In the genomic region with DNA sequence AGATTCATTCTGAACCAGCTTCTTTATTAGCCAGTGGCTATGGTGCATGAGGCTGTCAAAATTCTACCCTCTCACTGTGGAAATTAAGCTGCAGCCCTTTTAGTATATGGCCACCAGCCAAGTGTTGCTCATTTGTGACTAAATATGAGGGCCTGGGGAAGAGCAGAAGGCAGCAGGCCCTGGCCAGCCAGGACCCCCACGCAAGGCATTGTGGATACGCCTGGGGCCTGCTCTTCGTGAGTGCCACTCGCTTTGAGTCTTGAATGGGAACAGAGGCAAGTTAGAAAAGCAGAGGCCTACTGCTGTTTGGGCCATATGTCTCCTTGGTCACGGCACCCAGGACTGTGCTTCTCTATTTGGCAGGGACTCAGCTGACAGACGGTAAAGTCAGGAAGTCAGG, we compare ENCODE assay signal across 15 cellular contexts. TPM values are rescaled to one million over a fixed set of nuclear protein-coding genes. Genes with fewer than 3 reads are reported as not detected.
A peak's percentile ranks its signal among the peaks of the same experiment; 100 is the strongest.
DNase-seq lines count a peak whose midpoint lies in the region; ATAC-seq, FAIRE-seq and TF ChIP-seq lines count a peak whose summit lies in the region.
"Had no signal": no experiment of that assay in that cellular context is flagged by ENCODE, and none has a peak within 500 bp of the region (broad histone marks: within the 10 kb centered on the region; RNA-seq: fewer than 3 reads in every experiment).

No MANE protein-coding gene starts in this region.

- H3K4me3 Mint-ChIP-seq in chondrocyte (ENCODE audit: unreplicated experiment), result no peak overlapping the region
- H3K4me3 Mint-ChIP-seq: activated naive CD4-positive, alpha-beta T cell treated with anti-CD3 and anti-CD28 coated beads, Interleukin-2, amount 50 U/mL, for 24 hours; stimulated activated naive B cell treated with anti-CD40 and anti-IgM and Interleukin-4, amounts not matched to agents 10 μg/mL and 1 μg/mL and 100 μg/mL, for 72 hours; WTC11 had no signal

- H3K27me3 Mint-ChIP-seq in chondrocyte (ENCODE audit: low read depth), result no peaks in the 10 kb centered on the region
- H3K27me3 Mint-ChIP-seq: activated naive CD4-positive, alpha-beta T cell treated with anti-CD3 and anti-CD28 coated beads, Interleukin-2, amount 50 U/mL, for 24 hours had no signal

- H3K36me3 Mint-ChIP-seq in chondrocyte (ENCODE audit: low read depth), result no peaks in the 10 kb centered on the region
- H3K36me3 Mint-ChIP-seq: activated naive CD4-positive, alpha-beta T cell treated with anti-CD3 and anti-CD28 coated beads, Interleukin-2, amount 50 U/mL, for 24 hours; stimulated activated naive B cell treated with anti-CD40 and anti-IgM and Interleukin-4, amounts not matched to agents 10 μg/mL and 1 μg/mL and 100 μg/mL, for 72 hours; WTC11 had no signal

- no peaks in the 10 kb centered on the region for H4K20me1 ChIP-seq in SK-N-SH (ENCODE audit: insufficient read depth)
- H4K20me1 ChIP-seq in OCI-LY7 (ENCODE audit: insufficient read depth, low read length), result no peaks in the 10 kb centered on the region

- CTCF ChIA-PET in SK-N-SH (lab: Yijun Ruan, JAX) (interaction anchor here (0.9 to 15.8 kb wide), 7 partner anchors 10 to 118 kb away, joined by 3 to 257 read pairs (median 4); no protein-coding TSS in a partner anchor), OCI-LY7 (lab: Charles Lee; ENCODE audit: unreplicated experiment) (no interaction called here)

- DNase-seq in SK-N-SH, result peak; percentile 66
- peak; percentile 61 for DNase-seq in sigmoid colon
- no peak for DNase-seq in HTR-8/SVneo (ENCODE audit: insufficient read length, low spot score)
- DNase-seq in chondrocyte (ENCODE audit: low spot score), result no peak
- no peak for DNase-seq in OCI-LY7 (ENCODE audit: low spot score)
- no peak for DNase-seq in AG20443 (ENCODE audit: low spot score)
- DNase-seq: NCI-H1105; stimulated activated naive B cell treated with anti-CD40 and anti-IgM and Interleukin-4, amounts not matched to agents 10 μg/mL and 1 μg/mL and 100 μg/mL, for 72 hours had no signal

- no peak for TF ChIP-seq CTCF in SK-N-SH (IDR thresholded peaks at IDR 0.05)
- TF ChIP-seq CTCF in gastroesophageal sphincter (IDR thresholded peaks at IDR 0.05), result no peak
- no peak for TF ChIP-seq CTCF in sigmoid colon (IDR thresholded peaks at IDR 0.05)
- TF ChIP-seq CTCF in chondrocyte (IDR thresholded peaks at IDR 0.05), result no peak
- no peak for TF ChIP-seq CTCF in OCI-LY7 (conservative IDR thresholded peaks at IDR 0.05; ENCODE audit: low read length)

- H3K4me2 ChIP-seq in SK-N-SH (no peak overlapping the region), OCI-LY7 (ENCODE audit: low read length) (no peak overlapping the region)

- peak; percentile 19; the same call in 1 of the 2 replicates for TF ChIP-seq RAD21 in SK-N-SH (IDR thresholded peaks at IDR 0.05; ENCODE audit: low read length)

- BruUV-seq in OCI-LY7 (replicated peaks; lab: Mats Ljungman, UMichigan), result no TSS peak

- no peak overlapping the region for H3K27ac Mint-ChIP-seq in chondrocyte (ENCODE audit: unreplicated experiment)
- H3K27ac Mint-ChIP-seq: activated naive CD4-positive, alpha-beta T cell treated with anti-CD3 and anti-CD28 coated beads, Interleukin-2, amount 50 U/mL, for 24 hours; stimulated activated naive B cell treated with anti-CD40 and anti-IgM and Interleukin-4, amounts not matched to agents 10 μg/mL and 1 μg/mL and 100 μg/mL, for 72 hours; WTC11 had no signal

- H3K27ac ChIP-seq in SK-N-SH (ENCODE audit: low read depth in 2 of 2, low read length in 1 of 2) (peak overlapping the region in 1 of 2 experiments; percentile 97; a peak in 2 of 4 replicates), gastroesophageal sphincter (peak overlapping the region; percentile 74 to 94 (median 80)), sigmoid colon (peak overlapping the region; percentile 67 to 78 (median 76)), OCI-LY7 (ENCODE audit: low read depth, low read length, poor library complexity, severe bottlenecking) (no peak overlapping the region)

- no peaks in the 10 kb centered on the region for H3K9me3 ChIP-seq in SK-N-SH
- no peaks in the 10 kb centered on the region for H3K9me3 ChIP-seq in gastroesophageal sphincter
- no peaks in the 10 kb centered on the region for H3K9me3 ChIP-seq in sigmoid colon
- no peaks in the 10 kb centered on the region for H3K9me3 ChIP-seq in OCI-LY7 (ENCODE audit: low read length)
- H3K9me3 ChIP-seq: Peyer's patch had no signal

- no peaks in the 10 kb centered on the region for H3K9me3 Mint-ChIP-seq in chondrocyte (ENCODE audit: low read depth)
- H3K9me3 Mint-ChIP-seq: activated naive CD4-positive, alpha-beta T cell treated with anti-CD3 and anti-CD28 coated beads, Interleukin-2, amount 50 U/mL, for 24 hours; stimulated activated naive B cell treated with anti-CD40 and anti-IgM and Interleukin-4, amounts not matched to agents 10 μg/mL and 1 μg/mL and 100 μg/mL, for 72 hours; WTC11 had no signal

- 69% methylated on average over 6 of the region's 6 CpGs for WGBS in SK-N-SH (ENCODE audit: low lambda C conversion rate)
- 0% methylated on average over 1 of the region's 6 CpGs for WGBS in gastroesophageal sphincter (ENCODE audit: low coverage in 1 of 2), 2 donors
- 77 to 82% methylated on average over 6 of the region's 6 CpGs for WGBS in sigmoid colon, 2 donors

- H2AFZ ChIP-seq in SK-N-SH (ENCODE audit: low read depth), result no peak overlapping the region
- H2AFZ ChIP-seq in OCI-LY7 (ENCODE audit: low read length), result no peak overlapping the region

- H3K36me3 ChIP-seq in SK-N-SH (replicated peaks in 1 of 2; ENCODE audit: control insufficient read depth in 1 of 2, insufficient read depth in 2 of 2, low read length in 1 of 2) (no peaks in the 10 kb centered on the region), gastroesophageal sphincter (no peaks in the 10 kb centered on the region), sigmoid colon (no peaks in the 10 kb centered on the region), OCI-LY7 (ENCODE audit: insufficient read depth, low read length) (no peaks in the 10 kb centered on the region)
- H3K36me3 ChIP-seq: Peyer's patch had no signal

- peak; percentile 10 for ATAC-seq in GM21723 (IDR thresholded peaks at IDR 0.05; ENCODE audit: unreplicated experiment)
- ATAC-seq in gastroesophageal sphincter, result no peak
- ATAC-seq: WTC11 had no signal

- TF ChIP-seq EP300 in SK-N-SH (IDR thresholded peaks at IDR 0.05; ENCODE audit: borderline replicate concordance in 1 of 2, low read depth in 1 of 2, low read length in 1 of 2) (peak in 1 of 2 experiments; percentile 88; a peak in 2 of 4 replicates), gastroesophageal sphincter (IDR thresholded peaks at IDR 0.05) (no peak), sigmoid colon (IDR thresholded peaks at IDR 0.05) (no peak)

- H3K4me1 ChIP-seq in SK-N-SH (ENCODE audit: control insufficient read depth in 1 of 2, insufficient read depth in 2 of 2, low read depth in 1 of 2, low read length in 1 of 2) (peaks cover 5 to 62% of the 10 kb centered on the region in 2 experiments; a peak in 3 of 4 replicates), gastroesophageal sphincter (peaks cover 10 to 55% (median 18%) of the 10 kb centered on the region in 3 donors), sigmoid colon (peaks cover 0 to 49% (median 34%) of the 10 kb centered on the region in 4 donors), OCI-LY7 (ENCODE audit: insufficient read depth, low read length, poor library complexity, severe bottlenecking) (no peaks in the 10 kb centered on the region)

- POLR2A ChIA-PET in SK-N-SH (lab: Yijun Ruan, JAX), result interaction anchor here (0.6 to 2.9 kb wide), 6 partner anchors 11 to 80 kb away, joined by 3 to 10 read pairs (median 4); a partner anchor contains a TSS
- POLR2A ChIA-PET in OCI-LY7 (lab: Charles Lee), result no interaction called here

- H3K9ac ChIP-seq in SK-N-SH, result no peak overlapping the region

- peaks cover 42% of the 10 kb centered on the region for H3K4me1 Mint-ChIP-seq in chondrocyte (ENCODE audit: low read depth)

- TF ChIP-seq POLR2A in gastroesophageal sphincter (IDR thresholded peaks at IDR 0.05), result no peak
- no peak for TF ChIP-seq POLR2A in sigmoid colon (IDR thresholded peaks at IDR 0.05)

- H3F3A ChIP-seq in SK-N-SH (replicated peaks; ENCODE audit: insufficient read depth), result no peaks in the 10 kb centered on the region

- H3K27me3 ChIP-seq in SK-N-SH (ENCODE audit: insufficient read depth), result no peaks in the 10 kb centered on the region; the same call in 1 of the 2 replicates
- H3K27me3 ChIP-seq in gastroesophageal sphincter, result no peaks in the 10 kb centered on the region
- no peaks in the 10 kb centered on the region for H3K27me3 ChIP-seq in sigmoid colon
- H3K27me3 ChIP-seq: Peyer's patch had no signal

- FAIRE-seq in HTR-8/SVneo (lab: Jason Lieb, UNC), result no peak
- FAIRE-seq: H54, small intestine had no signal

- intact Hi-C loops in sigmoid colon (cut with DNase I) (loop anchor here (5.0 kb wide), 1 partner anchor 53 kb away; no protein-coding TSS in a partner anchor), OCI-LY7 (cut with micrococcal nuclease; ENCODE audit: unreplicated experiment) (no loop called here)

- H3K79me2 ChIP-seq in SK-N-SH (ENCODE audit: insufficient read depth), result no peaks in the 10 kb centered on the region
- no peaks in the 10 kb centered on the region for H3K79me2 ChIP-seq in OCI-LY7 (ENCODE audit: insufficient read depth, low read depth, low read length)

- H3K4me3 ChIP-seq in SK-N-SH (ENCODE audit: low read depth in 2 of 2, low read length in 1 of 2) (no peak overlapping the region), gastroesophageal sphincter (no peak overlapping the region), sigmoid colon (no peak overlapping the region), OCI-LY7 (ENCODE audit: low read depth, low read length, poor library complexity, severe bottlenecking) (no peak overlapping the region)
- H3K4me3 ChIP-seq: Peyer's patch had no signal

- H3K9me2 ChIP-seq in SK-N-SH (no peaks in the 10 kb centered on the region), OCI-LY7 (ENCODE audit: insufficient read depth, low read length) (no peaks in the 10 kb centered on the region)

TF ChIP-seq in SK-N-SH, 30 proteins besides CTCF, POLR2A, EP300 and RAD21:
- TF ChIP-seq MXI1 (IDR thresholded peaks at IDR 0.05; ENCODE audit: low read depth, low read length) (peak; percentile 41; the same call in 1 of the 2 replicates), CHD2 (IDR thresholded peaks at IDR 0.05; ENCODE audit: low read length, partially characterized antibody) (no peak), FOXJ3 (CRISPR knock-in tag; IDR thresholded peaks at IDR 0.05) (peak; percentile 84), RCOR1 (IDR thresholded peaks at IDR 0.05; ENCODE audit: low read length) (0 out of 2 replicates have a peak, but pooled peaks have one; percentile 31), GATA2 (CRISPR knock-in tag; IDR thresholded peaks at IDR 0.05) (peak; percentile 53), SIN3A (IDR thresholded peaks at IDR 0.05; ENCODE audit: borderline replicate concordance, low read depth, low read length) (no peak)

RNA-seq across cellular contexts. Expression of a gene that starts 10.9 kb away (rescaled TPM):
- 1.5 and 1.8 TPM in 2 replicates for polyA plus RNA-seq in SK-N-SH (2012; rRNA removed)
- polyA plus RNA-seq in SK-N-SH (2012; cell fraction: cytosol; rRNA removed), result 1.8 and 2.6 TPM in 2 replicates
- polyA plus RNA-seq in SK-N-SH (2012; cell fraction: nucleus; rRNA removed), result 5.9 and 6.6 TPM in 2 replicates
- 10 to 100 TPM in 2 of 4 donors, 1 to 10 TPM in 2; 8.8 to 19.0 (median 9.9) TPM for total RNA-seq in gastroesophageal sphincter
- total RNA-seq in sigmoid colon, result 1 to 10 TPM; 2.7 to 7.5 (median 4.8) TPM
- 1 to 10 TPM in 2 of 3 donors, under 1 TPM in 1; 0.46 to 1.8 (median 1.6) TPM for polyA plus RNA-seq in sigmoid colon
- total RNA-seq in chondrocyte, result 8.5 to 14.4 TPM (median 14.1 TPM) in 3 replicates
- total RNA-seq in OCI-LY7 (2014; rRNA removed; shearing (Covaris generic)), result not detected in 2 replicates
- not detected in 2 replicates for total RNA-seq in OCI-LY7 (2022)

Comparison
In these comparisons a context has a peak if more than half of its experiments do, and no peak if none do; other contexts are left out.
1. DNase-seq: peak in SK-N-SH (single experiment) and sigmoid colon (single experiment); none in HTR-8/SVneo (single experiment), chondrocyte (single experiment), OCI-LY7 (single experiment) and AG20443 (single experiment).